12 cellular contexts compared by ENCODE assay signal in the genomic region with DNA sequence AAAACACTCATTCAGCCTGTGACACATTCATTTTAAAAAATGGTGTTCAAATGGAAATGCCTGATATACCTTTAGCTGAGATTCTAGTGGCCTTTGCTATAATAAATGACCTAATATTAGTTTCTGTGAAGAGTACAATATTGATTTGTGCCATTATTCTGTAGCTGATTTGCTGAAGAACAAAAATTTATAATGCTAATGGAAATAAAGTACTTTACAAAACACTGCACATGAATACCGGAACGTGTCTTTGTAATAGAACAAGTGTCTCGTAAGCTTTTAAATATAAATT.
"Had no signal": no experiment of that assay in that cellular context is flagged by ENCODE, and none has a peak within 500 bp of the region (broad histone marks: within the 10 kb centered on the region; RNA-seq: fewer than 3 reads in every experiment).

No MANE protein-coding gene starts in this region.

- H3K4me3 ChIP-seq: adrenal gland, esophagus muscularis mucosa, neural progenitor cell, ovary, suprapubic skin, upper lobe of left lung had no signal

- H3K4me2 ChIP-seq: neural progenitor cell had no signal

- H3K4me3 Mint-ChIP-seq: activated CD4-positive, alpha-beta T cell treated with anti-CD3 and anti-CD28 coated beads, Interleukin-2, amount 10 ng/mL, durations not matched to agents 24 days and 14 days; brain; neural progenitor cell had no signal

- H3K36me3 ChIP-seq: adrenal gland, neural progenitor cell, ovary, WERI-Rb-1 had no signal

- H3K27ac ChIP-seq: adrenal gland, neural progenitor cell, ovary, suprapubic skin, WERI-Rb-1 had no signal

- H3K27me3 ChIP-seq: adrenal gland, esophagus muscularis mucosa, neural progenitor cell, ovary, suprapubic skin, upper lobe of left lung had no signal

- H3K9me3 Mint-ChIP-seq: activated CD4-positive, alpha-beta T cell treated with anti-CD3 and anti-CD28 coated beads, Interleukin-2, amount 10 ng/mL, durations not matched to agents 24 days and 14 days; activated T-helper 2 cell treated with anti-CD3 and anti-CD28 coated beads, Interferon-gamma antibody, Interleukin-2, Interleukin-4, amounts not matched to agents 10 μg/mL and 5 μg/mL and 100 μg/mL, durations not matched to agents 14 hours and 24 hours and 36 hours; brain; neural progenitor cell had no signal

- H3K27me3 Mint-ChIP-seq: activated CD4-positive, alpha-beta T cell treated with anti-CD3 and anti-CD28 coated beads, Interleukin-2, amount 10 ng/mL, durations not matched to agents 24 days and 14 days; brain had no signal

- H3K9me3 ChIP-seq: adrenal gland, esophagus muscularis mucosa, ovary, suprapubic skin, upper lobe of left lung had no signal

- DNase-seq: cerebellar nuclear complex, ovary, T-helper 9 cell, upper lobe of left lung had no signal

- H3K4me1 ChIP-seq: adrenal gland, suprapubic skin, upper lobe of left lung had no signal

- H3K4me1 Mint-ChIP-seq: activated CD4-positive, alpha-beta T cell treated with anti-CD3 and anti-CD28 coated beads, Interleukin-2, amount 10 ng/mL, durations not matched to agents 24 days and 14 days; brain had no signal

- H3K27ac Mint-ChIP-seq: activated CD4-positive, alpha-beta T cell treated with anti-CD3 and anti-CD28 coated beads, Interleukin-2, amount 10 ng/mL, durations not matched to agents 24 days and 14 days; activated T-helper 2 cell treated with anti-CD3 and anti-CD28 coated beads, Interferon-gamma antibody, Interleukin-2, Interleukin-4, amounts not matched to agents 10 μg/mL and 5 μg/mL and 100 μg/mL, durations not matched to agents 14 hours and 24 hours and 36 hours; brain; neural progenitor cell had no signal

- H3K9ac ChIP-seq: neural progenitor cell had no signal
